In genomic region chr17:773467-774319, GRCh38 we compare ENCODE assay signal across 1 cellular context.
TF ChIP-seq lines count a peak whose summit lies in the region.

No MANE protein-coding gene starts in this region.

TF ChIP-seq in GM12878, 131 proteins besides CTCF, POLR2A, EP300 and RAD21:
- TF ChIP-seq, protein P1, sequence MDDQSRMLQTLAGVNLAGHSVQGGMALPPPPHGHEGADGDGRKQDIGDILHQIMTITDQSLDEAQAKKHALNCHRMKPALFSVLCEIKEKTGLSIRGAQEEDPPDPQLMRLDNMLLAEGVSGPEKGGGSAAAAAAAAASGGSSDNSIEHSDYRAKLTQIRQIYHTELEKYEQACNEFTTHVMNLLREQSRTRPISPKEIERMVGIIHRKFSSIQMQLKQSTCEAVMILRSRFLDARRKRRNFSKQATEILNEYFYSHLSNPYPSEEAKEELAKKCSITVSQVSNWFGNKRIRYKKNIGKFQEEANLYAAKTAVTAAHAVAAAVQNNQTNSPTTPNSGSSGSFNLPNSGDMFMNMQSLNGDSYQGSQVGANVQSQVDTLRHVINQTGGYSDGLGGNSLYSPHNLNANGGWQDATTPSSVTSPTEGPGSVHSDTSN (IDR thresholded peaks at IDR 0.05; ENCODE audit: insufficient replicate concordance, low read depth, low read length): no peak
- TF ChIP-seq HDGF (IDR thresholded peaks at IDR 0.05) (no peak), IKZF1 (conservative IDR thresholded peaks at IDR 0.05) (peak; percentile 73), ZNF217 (IDR thresholded peaks at IDR 0.05) (no peak), TCF7 (IDR thresholded peaks at IDR 0.05; ENCODE audit: borderline replicate concordance) (peak; percentile 47; the same call in 1 of the 2 replicates), NFIC (IDR thresholded peaks at IDR 0.05; ENCODE audit: low read depth, low read length) (no peak), JUNB (IDR thresholded peaks at IDR 0.05) (no peak), KLF5 (IDR thresholded peaks at IDR 0.05; ENCODE audit: partially characterized antibody) (no peak), MEF2A (IDR thresholded peaks at IDR 0.05; ENCODE audit: insufficient read depth, low read depth, low read length) (no peak), NFYA (IDR thresholded peaks at IDR 0.05; ENCODE audit: borderline replicate concordance, low read depth, low read length) (no peak), YY1 (IDR thresholded peaks at IDR 0.05; ENCODE audit: low read depth, low read length) (0 out of 2 replicates have a peak, but pooled peaks have one; percentile 29), IRF3 (IDR thresholded peaks at IDR 0.05) (no peak), LARP7 (IDR thresholded peaks at IDR 0.05) (no peak), RAD51 (IDR thresholded peaks at IDR 0.05) (no peak), BCL11A (IDR thresholded peaks at IDR 0.05; ENCODE audit: low read depth, low read length) (no peak), RELA (IDR thresholded peaks at IDR 0.05; ENCODE audit: borderline replicate concordance, partially characterized antibody) (peak; percentile 20), SREBF1 (IDR thresholded peaks at IDR 0.05; ENCODE audit: low read length) (no peak), BMI1 (IDR thresholded peaks at IDR 0.05; ENCODE audit: borderline replicate concordance) (no peak), ATF7 (IDR thresholded peaks at IDR 0.05; ENCODE audit: low read depth) (no peak), BHLHE40 (IDR thresholded peaks at IDR 0.05; ENCODE audit: borderline replicate concordance in 1 of 2, low read depth in 2 of 2, low read length in 1 of 2) (0 out of 4 replicates have a peak, but pooled peaks of 1 of the 2 experiments have one; percentile 9), MYB (IDR thresholded peaks at IDR 0.05; ENCODE audit: borderline replicate concordance, low read depth, low read length) (no peak), POLR2AphosphoS5 (IDR thresholded peaks at IDR 0.05; ENCODE audit: low read length) (no peak), MXI1 (IDR thresholded peaks at IDR 0.05; ENCODE audit: low read depth, low read length) (no peak), GABPA (IDR thresholded peaks at IDR 0.05; ENCODE audit: low read depth) (no peak), TCF12 (IDR thresholded peaks at IDR 0.05; ENCODE audit: low read depth, low read length) (no peak), SREBF2 (IDR thresholded peaks at IDR 0.05; ENCODE audit: low read length) (no peak), FOXM1 (IDR thresholded peaks at IDR 0.05; ENCODE audit: low read depth, low read length) (peak; percentile 44; the same call in 1 of the 2 replicates), CBX5 (IDR thresholded peaks at IDR 0.05; ENCODE audit: low read depth) (no peak), RBBP5 (conservative IDR thresholded peaks at IDR 0.05) (no peak), TARDBP (IDR thresholded peaks at IDR 0.05; ENCODE audit: borderline replicate concordance) (no peak), NRF1 (conservative IDR thresholded peaks at IDR 0.05; ENCODE audit: low read depth, low read length) (no peak), RCOR1 (conservative IDR thresholded peaks at IDR 0.05; ENCODE audit: low read depth, low read length) (no peak), ETV6 (conservative IDR thresholded peaks at IDR 0.05 in 1 of 2, IDR thresholded peaks at IDR 0.05 in 1 of 2; ENCODE audit: borderline replicate concordance in 1 of 2, low read depth in 1 of 2) (no peak), SIX5 (IDR thresholded peaks at IDR 0.05; ENCODE audit: low read depth, low read length, severe bottlenecking) (no peak), TAF1 (IDR thresholded peaks at IDR 0.05; ENCODE audit: borderline replicate concordance, low read depth, low read length) (no peak), IKZF2 (IDR thresholded peaks at IDR 0.05) (peak in 1 of 2 experiments; percentile 40; a peak in 1 of 4 replicates), EED (IDR thresholded peaks at IDR 0.05; ENCODE audit: low read depth) (peak; percentile 42; the same call in 1 of the 2 replicates), SIN3A (IDR thresholded peaks at IDR 0.05; ENCODE audit: low read depth, low read length) (no peak), CHD4 (IDR thresholded peaks at IDR 0.05) (no peak), RUNX3 (IDR thresholded peaks at IDR 0.05; ENCODE audit: low read length) (peak; percentile 83), BRCA1 (IDR thresholded peaks at IDR 0.05; ENCODE audit: low read depth, low read length) (no peak), MEF2B (IDR thresholded peaks at IDR 0.05; ENCODE audit: partially characterized antibody, poor library complexity, severe bottlenecking) (no peak), EZH2 (IDR thresholded peaks at IDR 0.05; ENCODE audit: borderline replicate concordance, control insufficient read depth, low read depth, low read length) (no peak), HDAC2 (IDR thresholded peaks at IDR 0.05) (no peak), RFX5 (IDR thresholded peaks at IDR 0.05; ENCODE audit: low read depth, low read length) (no peak), EGR1 (IDR thresholded peaks at IDR 0.05; ENCODE audit: borderline replicate concordance in 1 of 2, low read depth in 2 of 2, low read length in 2 of 2) (no peak), SPI1 (IDR thresholded peaks at IDR 0.05; ENCODE audit: borderline replicate concordance, insufficient read depth, low read depth, low read length) (no peak), IRF4 (IDR thresholded peaks at IDR 0.05; ENCODE audit: low read depth, low read length) (no peak), DPF2 (IDR thresholded peaks at IDR 0.05) (no peak), ZNF384 (IDR thresholded peaks at IDR 0.05; ENCODE audit: borderline replicate concordance, low read depth, low read length) (no peak), CREB1 (IDR thresholded peaks at IDR 0.05; ENCODE audit: low read depth) (0 out of 2 replicates have a peak, but pooled peaks have one; percentile 28), MYC (IDR thresholded peaks at IDR 0.05; ENCODE audit: insufficient read depth, insufficient read length, insufficient replicate concordance, low read length, severe bottlenecking) (no peak), NR2F1 (conservative IDR thresholded peaks at IDR 0.05) (no peak)
- TF ChIP-seq, protein P2, sequence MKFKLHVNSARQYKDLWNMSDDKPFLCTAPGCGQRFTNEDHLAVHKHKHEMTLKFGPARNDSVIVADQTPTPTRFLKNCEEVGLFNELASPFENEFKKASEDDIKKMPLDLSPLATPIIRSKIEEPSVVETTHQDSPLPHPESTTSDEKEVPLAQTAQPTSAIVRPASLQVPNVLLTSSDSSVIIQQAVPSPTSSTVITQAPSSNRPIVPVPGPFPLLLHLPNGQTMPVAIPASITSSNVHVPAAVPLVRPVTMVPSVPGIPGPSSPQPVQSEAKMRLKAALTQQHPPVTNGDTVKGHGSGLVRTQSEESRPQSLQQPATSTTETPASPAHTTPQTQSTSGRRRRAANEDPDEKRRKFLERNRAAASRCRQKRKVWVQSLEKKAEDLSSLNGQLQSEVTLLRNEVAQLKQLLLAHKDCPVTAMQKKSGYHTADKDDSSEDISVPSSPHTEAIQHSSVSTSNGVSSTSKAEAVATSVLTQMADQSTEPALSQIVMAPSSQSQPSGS (IDR thresholded peaks at IDR 0.05; ENCODE audit: low read length): peak; percentile 23; the same call in 1 of the 2 replicates
- TF ChIP-seq, protein P3, sequence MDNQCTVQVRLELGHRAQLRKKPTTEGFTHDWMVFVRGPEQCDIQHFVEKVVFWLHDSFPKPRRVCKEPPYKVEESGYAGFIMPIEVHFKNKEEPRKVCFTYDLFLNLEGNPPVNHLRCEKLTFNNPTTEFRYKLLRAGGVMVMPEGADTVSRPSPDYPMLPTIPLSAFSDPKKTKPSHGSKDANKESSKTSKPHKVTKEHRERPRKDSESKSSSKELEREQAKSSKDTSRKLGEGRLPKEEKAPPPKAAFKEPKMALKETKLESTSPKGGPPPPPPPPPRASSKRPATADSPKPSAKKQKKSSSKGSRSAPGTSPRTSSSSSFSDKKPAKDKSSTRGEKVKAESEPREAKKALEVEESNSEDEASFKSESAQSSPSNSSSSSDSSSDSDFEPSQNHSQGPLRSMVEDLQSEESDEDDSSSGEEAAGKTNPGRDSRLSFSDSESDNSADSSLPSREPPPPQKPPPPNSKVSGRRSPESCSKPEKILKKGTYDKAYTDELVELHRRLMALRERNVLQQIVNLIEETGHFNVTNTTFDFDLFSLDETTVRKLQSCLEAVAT (IDR thresholded peaks at IDR 0.05): no peak; the same call in 1 of the 2 replicates
- TF ChIP-seq, protein P4, sequence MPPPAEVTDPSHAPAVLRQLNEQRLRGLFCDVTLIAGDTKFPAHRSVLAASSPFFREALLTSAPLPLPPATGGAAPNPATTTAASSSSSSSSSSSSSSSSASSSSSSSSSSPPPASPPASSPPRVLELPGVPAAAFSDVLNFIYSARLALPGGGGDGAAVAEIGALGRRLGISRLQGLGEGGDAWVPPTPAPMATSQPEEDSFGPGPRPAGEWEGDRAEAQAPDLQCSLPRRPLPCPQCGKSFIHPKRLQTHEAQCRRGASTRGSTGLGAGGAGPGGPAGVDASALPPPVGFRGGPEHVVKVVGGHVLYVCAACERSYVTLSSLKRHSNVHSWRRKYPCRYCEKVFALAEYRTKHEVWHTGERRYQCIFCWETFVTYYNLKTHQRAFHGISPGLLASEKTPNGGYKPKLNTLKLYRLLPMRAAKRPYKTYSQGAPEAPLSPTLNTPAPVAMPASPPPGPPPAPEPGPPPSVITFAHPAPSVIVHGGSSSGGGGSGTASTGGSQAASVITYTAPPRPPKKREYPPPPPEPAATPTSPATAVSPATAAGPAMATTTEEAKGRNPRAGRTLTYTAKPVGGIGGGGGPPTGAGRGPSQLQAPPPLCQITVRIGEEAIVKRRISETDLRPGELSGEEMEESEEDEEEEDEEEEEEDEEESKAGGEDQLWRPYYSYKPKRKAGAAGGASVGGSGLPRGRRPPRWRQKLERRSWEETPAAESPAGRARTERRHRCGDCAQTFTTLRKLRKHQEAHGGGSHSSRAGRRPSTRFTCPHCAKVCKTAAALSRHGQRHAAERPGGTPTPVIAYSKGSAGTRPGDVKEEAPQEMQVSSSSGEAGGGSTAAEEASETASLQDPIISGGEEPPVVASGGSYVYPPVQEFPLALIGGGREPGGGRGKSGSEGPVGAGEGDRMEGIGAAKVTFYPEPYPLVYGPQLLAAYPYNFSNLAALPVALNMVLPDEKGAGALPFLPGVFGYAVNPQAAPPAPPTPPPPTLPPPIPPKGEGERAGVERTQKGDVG (CRISPR knock-in tag; IDR thresholded peaks at IDR 0.05): no peak
- TF ChIP-seq, protein P5, sequence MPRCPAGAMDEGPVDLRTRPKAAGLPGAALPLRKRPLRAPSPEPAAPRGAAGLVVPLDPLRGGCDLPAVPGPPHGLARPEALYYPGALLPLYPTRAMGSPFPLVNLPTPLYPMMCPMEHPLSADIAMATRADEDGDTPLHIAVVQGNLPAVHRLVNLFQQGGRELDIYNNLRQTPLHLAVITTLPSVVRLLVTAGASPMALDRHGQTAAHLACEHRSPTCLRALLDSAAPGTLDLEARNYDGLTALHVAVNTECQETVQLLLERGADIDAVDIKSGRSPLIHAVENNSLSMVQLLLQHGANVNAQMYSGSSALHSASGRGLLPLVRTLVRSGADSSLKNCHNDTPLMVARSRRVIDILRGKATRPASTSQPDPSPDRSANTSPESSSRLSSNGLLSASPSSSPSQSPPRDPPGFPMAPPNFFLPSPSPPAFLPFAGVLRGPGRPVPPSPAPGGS (IDR thresholded peaks at IDR 0.05; ENCODE audit: borderline replicate concordance, insufficient read depth, low read depth, low read length, poor library complexity, severe bottlenecking): no peak
- TF ChIP-seq, protein P6, sequence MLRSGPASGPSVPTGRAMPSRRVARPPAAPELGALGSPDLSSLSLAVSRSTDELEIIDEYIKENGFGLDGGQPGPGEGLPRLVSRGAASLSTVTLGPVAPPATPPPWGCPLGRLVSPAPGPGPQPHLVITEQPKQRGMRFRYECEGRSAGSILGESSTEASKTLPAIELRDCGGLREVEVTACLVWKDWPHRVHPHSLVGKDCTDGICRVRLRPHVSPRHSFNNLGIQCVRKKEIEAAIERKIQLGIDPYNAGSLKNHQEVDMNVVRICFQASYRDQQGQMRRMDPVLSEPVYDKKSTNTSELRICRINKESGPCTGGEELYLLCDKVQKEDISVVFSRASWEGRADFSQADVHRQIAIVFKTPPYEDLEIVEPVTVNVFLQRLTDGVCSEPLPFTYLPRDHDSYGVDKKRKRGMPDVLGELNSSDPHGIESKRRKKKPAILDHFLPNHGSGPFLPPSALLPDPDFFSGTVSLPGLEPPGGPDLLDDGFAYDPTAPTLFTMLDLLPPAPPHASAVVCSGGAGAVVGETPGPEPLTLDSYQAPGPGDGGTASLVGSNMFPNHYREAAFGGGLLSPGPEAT (IDR thresholded peaks at IDR 0.05; ENCODE audit: low read depth): no peak
- TF ChIP-seq, protein P7, sequence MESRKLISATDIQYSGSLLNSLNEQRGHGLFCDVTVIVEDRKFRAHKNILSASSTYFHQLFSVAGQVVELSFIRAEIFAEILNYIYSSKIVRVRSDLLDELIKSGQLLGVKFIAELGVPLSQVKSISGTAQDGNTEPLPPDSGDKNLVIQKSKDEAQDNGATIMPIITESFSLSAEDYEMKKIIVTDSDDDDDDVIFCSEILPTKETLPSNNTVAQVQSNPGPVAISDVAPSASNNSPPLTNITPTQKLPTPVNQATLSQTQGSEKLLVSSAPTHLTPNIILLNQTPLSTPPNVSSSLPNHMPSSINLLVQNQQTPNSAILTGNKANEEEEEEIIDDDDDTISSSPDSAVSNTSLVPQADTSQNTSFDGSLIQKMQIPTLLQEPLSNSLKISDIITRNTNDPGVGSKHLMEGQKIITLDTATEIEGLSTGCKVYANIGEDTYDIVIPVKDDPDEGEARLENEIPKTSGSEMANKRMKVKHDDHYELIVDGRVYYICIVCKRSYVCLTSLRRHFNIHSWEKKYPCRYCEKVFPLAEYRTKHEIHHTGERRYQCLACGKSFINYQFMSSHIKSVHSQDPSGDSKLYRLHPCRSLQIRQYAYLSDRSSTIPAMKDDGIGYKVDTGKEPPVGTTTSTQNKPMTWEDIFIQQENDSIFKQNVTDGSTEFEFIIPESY (IDR thresholded peaks at IDR 0.05): no peak
- TF ChIP-seq, protein P8, sequence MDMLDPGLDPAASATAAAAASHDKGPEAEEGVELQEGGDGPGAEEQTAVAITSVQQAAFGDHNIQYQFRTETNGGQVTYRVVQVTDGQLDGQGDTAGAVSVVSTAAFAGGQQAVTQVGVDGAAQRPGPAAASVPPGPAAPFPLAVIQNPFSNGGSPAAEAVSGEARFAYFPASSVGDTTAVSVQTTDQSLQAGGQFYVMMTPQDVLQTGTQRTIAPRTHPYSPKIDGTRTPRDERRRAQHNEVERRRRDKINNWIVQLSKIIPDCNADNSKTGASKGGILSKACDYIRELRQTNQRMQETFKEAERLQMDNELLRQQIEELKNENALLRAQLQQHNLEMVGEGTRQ (IDR thresholded peaks at IDR 0.05; ENCODE audit: borderline replicate concordance, low read depth, low read length): no peak
